4 cellular contexts compared by ENCODE assay signal in genomic region chr10:87043579-87043978, GRCh38. TPM values are rescaled to one million over a fixed set of nuclear protein-coding genes. Genes with fewer than 3 reads are reported as not detected.
"Had no signal": no experiment of that assay in that cellular context is flagged by ENCODE, and none has a peak within 500 bp of the region (broad histone marks: within the 10 kb centered on the region; RNA-seq: fewer than 3 reads in every experiment).

No MANE protein-coding gene starts in this region.

RNA-seq across cellular contexts. Expression of gene FAM25A, which starts 23.5 kb away (rescaled TPM):
- total RNA-seq: LHCN-M2, M059J, MCF 10A, NCI-H460 had no signal
